8 cellular contexts compared by ENCODE assay signal in the genomic region with DNA sequence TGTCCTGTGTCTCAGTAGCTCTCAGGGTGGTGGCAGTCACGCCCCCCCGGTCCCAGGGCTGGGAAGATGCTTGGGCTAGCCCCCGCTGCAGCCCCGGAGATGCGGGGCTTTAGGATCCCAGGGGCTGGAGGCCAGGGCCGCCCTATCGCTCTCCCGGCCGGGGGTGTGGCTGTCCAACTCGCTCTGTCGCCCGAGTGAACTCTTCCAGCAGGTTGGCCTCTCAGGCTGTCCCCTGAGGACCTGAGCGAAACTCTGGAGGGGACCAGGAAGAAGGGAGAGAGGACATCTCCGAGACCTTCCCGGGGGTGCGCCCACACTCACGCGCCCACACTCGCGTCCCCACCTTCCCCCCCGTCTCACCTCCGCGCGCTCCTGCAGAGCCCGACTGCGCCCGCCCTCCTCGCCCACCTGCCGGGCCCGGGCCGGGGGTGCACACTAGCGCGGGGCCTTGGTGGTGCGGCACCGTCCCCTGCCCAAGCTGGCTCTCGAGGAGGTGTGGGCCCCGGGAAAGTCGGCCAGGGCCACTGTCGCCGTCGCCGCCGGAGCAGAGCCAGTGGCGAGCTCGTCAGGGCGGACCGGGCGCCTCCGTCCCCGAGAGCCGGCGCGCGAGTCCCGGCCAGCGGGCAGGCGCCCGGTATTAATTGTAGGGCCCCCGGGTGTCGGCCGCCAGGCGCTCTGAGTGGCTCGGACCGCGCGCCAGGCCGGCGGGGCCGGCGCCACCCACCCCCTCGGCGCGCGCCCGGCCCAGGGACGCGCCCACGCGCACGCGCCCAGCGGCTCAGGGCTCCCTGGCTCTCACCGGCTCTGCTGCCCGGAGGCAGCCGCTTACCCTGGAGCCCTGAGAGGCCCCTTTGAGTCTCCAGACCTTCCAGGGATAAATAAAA.
DNase-seq lines count a peak whose midpoint lies in the region; TF ChIP-seq lines count a peak whose summit lies in the region.

No MANE protein-coding gene starts in this region.

- H3K4me3 Mint-ChIP-seq in T-helper 2 cell treated with Interferon-gamma antibody and Interleukin-4, amounts not matched to agents 5 μg/mL and 100 μg/mL, for 36 hours, result peak overlapping the region; percentile 74
- H3K4me3 Mint-ChIP-seq in chondrocyte (ENCODE audit: unreplicated experiment), result peak overlapping the region; percentile 81

- DNase-seq in AG08395 (ENCODE audit: low spot score) (peak; percentile 86), HEK293T (ENCODE audit: extremely low spot score) (peak; percentile 59), chondrocyte (ENCODE audit: low spot score) (no peak), kidney tubule cell (ENCODE audit: low spot score) (peak; percentile 81), DMS153 (lab: John Stamatoyannopoulos, UW) (no peak), RPMI8226 (no peak)
- DNase-seq in T-helper 2 cell treated with Interferon-gamma antibody and Interleukin-4, amounts not matched to agents 5 μg/mL and 100 μg/mL, for 36 hours (ENCODE audit: low spot score), result peak; percentile 29
- DNase-seq in stimulated activated CD4-positive, alpha-beta T cell treated with anti-CD3 and anti-CD28 coated beads, Interleukin-2, amount 100 ng/mL, for 48 hours, result peak; percentile 12 to 14

- H3K27me3 Mint-ChIP-seq in T-helper 2 cell treated with Interferon-gamma antibody and Interleukin-4, amounts not matched to agents 5 μg/mL and 100 μg/mL, for 36 hours (ENCODE audit: low read depth), result peaks cover 32% of the 10 kb centered on the region
- H3K27me3 Mint-ChIP-seq in chondrocyte (ENCODE audit: low read depth), result no peaks in the 10 kb centered on the region

- POLR2A ChIA-PET in HEK293T (lab: Yijun Ruan, JAX), result interaction anchor here (0.6 to 1.1 kb wide), 3 partner anchors 88 to 201 kb away, joined by 3 read pairs; no protein-coding TSS in a partner anchor

- no peaks in the 10 kb centered on the region for H3K9me3 Mint-ChIP-seq in T-helper 2 cell treated with Interferon-gamma antibody and Interleukin-4, amounts not matched to agents 5 μg/mL and 100 μg/mL, for 36 hours
- no peaks in the 10 kb centered on the region for H3K9me3 Mint-ChIP-seq in chondrocyte (ENCODE audit: low read depth)

- no peak for TF ChIP-seq CTCF in chondrocyte (IDR thresholded peaks at IDR 0.05)

- no peak overlapping the region for H3K27ac Mint-ChIP-seq in T-helper 2 cell treated with Interferon-gamma antibody and Interleukin-4, amounts not matched to agents 5 μg/mL and 100 μg/mL, for 36 hours
- H3K27ac Mint-ChIP-seq in chondrocyte (ENCODE audit: unreplicated experiment), result peak overlapping the region; percentile 54

- H3K36me3 Mint-ChIP-seq in T-helper 2 cell treated with Interferon-gamma antibody and Interleukin-4, amounts not matched to agents 5 μg/mL and 100 μg/mL, for 36 hours (ENCODE audit: low read depth), result no peaks in the 10 kb centered on the region
- H3K36me3 Mint-ChIP-seq in chondrocyte (ENCODE audit: low read depth), result no peaks in the 10 kb centered on the region

- CTCF ChIA-PET in HEK293T (lab: Yijun Ruan, JAX), result interaction anchor here (0.9 to 1.6 kb wide), 3 partner anchors 10 to 91 kb away, joined by 3 to 4 read pairs (median 3); no protein-coding TSS in a partner anchor

- H3K4me1 Mint-ChIP-seq in T-helper 2 cell treated with Interferon-gamma antibody and Interleukin-4, amounts not matched to agents 5 μg/mL and 100 μg/mL, for 36 hours (ENCODE audit: low read depth), result peaks cover 7% of the 10 kb centered on the region
- H3K4me1 Mint-ChIP-seq in chondrocyte (ENCODE audit: low read depth), result peaks cover 46% of the 10 kb centered on the region

TF ChIP-seq in HEK293T, 16 proteins besides CTCF, POLR2A, EP300 and RAD21:
- TF ChIP-seq ELF4 (IDR thresholded peaks at IDR 0.05) (no peak), TARDBP (IDR thresholded peaks at IDR 0.05) (no peak), ARNT (IDR thresholded peaks at IDR 0.05) (no peak), FOXK2 (IDR thresholded peaks at IDR 0.05) (no peak), CTBP1 (IDR thresholded peaks at IDR 0.05; ENCODE audit: borderline replicate concordance) (no peak), SP1 (IDR thresholded peaks at IDR 0.05) (no peak), LEF1 (IDR thresholded peaks at IDR 0.05; ENCODE audit: borderline replicate concordance) (no peak), L3MBTL2 (conservative IDR thresholded peaks at IDR 0.05) (no peak), BHLHE40 (IDR thresholded peaks at IDR 0.05; ENCODE audit: borderline replicate concordance) (no peak), HDGF (IDR thresholded peaks at IDR 0.05; ENCODE audit: borderline replicate concordance) (no peak), NFRKB (IDR thresholded peaks at IDR 0.05) (no peak), FOXM1 (IDR thresholded peaks at IDR 0.05; ENCODE audit: borderline replicate concordance) (no peak)
TF ChIP-seq in HEK293T: peak in this region for 0.

Comparison
In these comparisons a context has a peak if more than half of its experiments do, and no peak if none do; other contexts are left out.
1. DNase-seq: peak in AG08395 (single experiment), HEK293T (single experiment), T-helper 2 cell treated with Interferon-gamma antibody and Interleukin-4, amounts not matched to agents 5 μg/mL and 100 μg/mL, for 36 hours (single experiment), kidney tubule cell (single experiment) and stimulated activated CD4-positive, alpha-beta T cell treated with anti-CD3 and anti-CD28 coated beads, Interleukin-2, amount 100 ng/mL, for 48 hours (2 of 2); none in chondrocyte (single experiment), DMS153 (single experiment) and RPMI8226 (single experiment).